In genomic region chr4:26319467-26320158, GRCh38 we compare ENCODE assay signal across 8 cellular contexts. TPM values are rescaled to one million over a fixed set of nuclear protein-coding genes. Genes with fewer than 3 reads are reported as not detected.
DNase-seq lines count a peak whose midpoint lies in the region; ATAC-seq and TF ChIP-seq lines count a peak whose summit lies in the region.

No MANE protein-coding gene starts in this region.

- peaks cover 2% of the 10 kb centered on the region for H3K9me3 ChIP-seq in CD4-positive, alpha-beta T cell (ENCODE audit: control insufficient read depth, low read length)
- peaks cover 0 to under 1% (median 0%) of the 10 kb centered on the region in 4 donors for H3K9me3 ChIP-seq in liver (ENCODE audit: control insufficient read depth in 4 of 4, low read length in 3 of 4)

- TF ChIP-seq CTCF in CD4-positive, alpha-beta T cell (IDR thresholded peaks at IDR 0.05), result no peak
- TF ChIP-seq CTCF in liver (IDR thresholded peaks at IDR 0.05; ENCODE audit: low read depth, low read length, missing input control), result no peak

- H3K27ac ChIP-seq in CD4-positive, alpha-beta T cell (ENCODE audit: low read depth, low read length), result peak overlapping the region; percentile 96
- H3K27ac ChIP-seq in liver (ENCODE audit: low read depth in 1 of 2, low read length in 2 of 2), result peak overlapping the region; percentile 99

- peaks cover 0 to 32% (median 24%) of the 10 kb centered on the region in 4 donors for H3K4me1 ChIP-seq in liver (ENCODE audit: control insufficient read depth in 4 of 4, insufficient read depth in 4 of 4, low read length in 3 of 4)

- no peaks in the 10 kb centered on the region for H3K27me3 Mint-ChIP-seq in CD4-positive, alpha-beta T cell

- under 1% methylated on average over 60 of the region's 60 CpGs for WGBS in liver

- CTCF ChIA-PET in CD4-positive, alpha-beta T cell (lab: Charles Lee), result interaction anchor here (0.6 to 1.2 kb wide), 4 partner anchors 9 to 1007 kb away, joined by 3 to 6 read pairs (median 3); partner anchors contain the start of gene ZCCHC4

- H3K9ac ChIP-seq in liver (ENCODE audit: low read depth in 1 of 2, low read length in 2 of 2), result peak overlapping the region in 1 of 2 donors; percentile 71

- peak in 1 of 2 donors; percentile 21 for TF ChIP-seq RAD21 in liver (IDR thresholded peaks at IDR 0.05)

- peak overlapping the region; percentile 100 for H3K4me3 Mint-ChIP-seq in CD4-positive, alpha-beta T cell

- peak overlapping the region; percentile 65 to 92 (median 90) for H3K4me3 ChIP-seq in liver (ENCODE audit: low read depth in 1 of 3, low read length in 3 of 3)

- H3K9me3 Mint-ChIP-seq in CD4-positive, alpha-beta T cell, result peaks cover 11% of the 10 kb centered on the region

- ATAC-seq in CD4-positive, alpha-beta T cell (ENCODE audit: poor library complexity), result peak; percentile 65
- ATAC-seq in GM19397 (IDR thresholded peaks at IDR 0.05; ENCODE audit: unreplicated experiment), result peak; percentile 68
- peak; percentile 62 for ATAC-seq in HG03565 (IDR thresholded peaks at IDR 0.05; ENCODE audit: unreplicated experiment)

- peak overlapping the region; percentile 99 for H3K27ac Mint-ChIP-seq in CD4-positive, alpha-beta T cell

- intact Hi-C loops in CD4-positive, alpha-beta T cell (cut with DNase I, micrococcal nuclease), result loop anchor here (2.0 to 10.0 kb wide), 14 partner anchors 122 to 1735 kb away; partner anchors contain the start of genes SMIM20 (in 2 of the 2), TBC1D19 (in 2 of the 2), ANAPC4 (in 1 of the 2) and DHX15 (in 1 of the 2)

- peaks cover 35% of the 10 kb centered on the region for H3K4me1 Mint-ChIP-seq in CD4-positive, alpha-beta T cell (ENCODE audit: low read depth)

- no peaks in the 10 kb centered on the region for H3K36me3 ChIP-seq in liver (ENCODE audit: control insufficient read depth in 4 of 4, insufficient read depth in 3 of 4, low read depth in 1 of 4, low read length in 3 of 4)

- POLR2A ChIA-PET in CD4-positive, alpha-beta T cell (lab: Charles Lee), result interaction anchor here (0.6 to 3.5 kb wide), 23 partner anchors 8 to 1735 kb away, joined by 3 to 22 read pairs (median 4); partner anchors contain the start of genes DHX15, SMIM20, STIM2 and TBC1D19

- H3K27me3 ChIP-seq in CD4-positive, alpha-beta T cell (ENCODE audit: control insufficient read depth, insufficient read depth, low read length), result no peaks in the 10 kb centered on the region
- H3K27me3 ChIP-seq in liver (ENCODE audit: control insufficient read depth in 4 of 4, insufficient read depth in 4 of 4, low read length in 3 of 4), result no peaks in the 10 kb centered on the region

- peak; percentile 93 to 97 (median 94) for DNase-seq in CD4-positive, alpha-beta T cell
- DNase-seq in NCI-H748 treated with DMSO at 0.1 percent for 48 hours (lab: John Stamatoyannopoulos, UW) (peak; percentile 92), dermis microvascular lymphatic vessel endothelial cell (ENCODE audit: low read depth in 2 of 2) (peak; percentile 99 to 100)
- DNase-seq in activated CD4-positive, alpha-beta T cell treated with anti-CD3 and anti-CD28 coated beads, Interleukin-2, amount 50 U/mL, for 48 hours, result peak; percentile 98 to 99
- DNase-seq in stimulated activated CD4-positive, alpha-beta T cell treated with anti-CD3 and anti-CD28 coated beads, Interleukin-4, amount 100 ng/mL, for 1 hour, result peak; percentile 96

- peaks cover 17% of the 10 kb centered on the region for H3K36me3 Mint-ChIP-seq in CD4-positive, alpha-beta T cell (ENCODE audit: low read depth)

TF ChIP-seq in liver, 16 proteins besides CTCF, POLR2A, EP300 and RAD21:
- TF ChIP-seq FOXA1 (IDR thresholded peaks at IDR 0.05) (peak; percentile 60), TAF1 (conservative IDR thresholded peaks at IDR 0.05) (no peak), NR2F2 (IDR thresholded peaks at IDR 0.05) (no peak), HNF4A (conservative IDR thresholded peaks at IDR 0.05) (peak in 1 of 2 donors; percentile 37), FOXA2 (IDR thresholded peaks at IDR 0.05) (peak; percentile 54), ZBTB33 (IDR thresholded peaks at IDR 0.05) (peak; percentile 99), MAX (IDR thresholded peaks at IDR 0.05) (peak; percentile 22), SP1 (IDR thresholded peaks at IDR 0.05) (peak; percentile 54), RXRA (IDR thresholded peaks at IDR 0.05) (peak in 1 of 2 donors; percentile 38), GABPA (IDR thresholded peaks at IDR 0.05 in 1 of 2, conservative IDR thresholded peaks at IDR 0.05 in 1 of 2) (no peak), YY1 (IDR thresholded peaks at IDR 0.05) (peak; percentile 57)
- TF ChIP-seq, protein P1, sequence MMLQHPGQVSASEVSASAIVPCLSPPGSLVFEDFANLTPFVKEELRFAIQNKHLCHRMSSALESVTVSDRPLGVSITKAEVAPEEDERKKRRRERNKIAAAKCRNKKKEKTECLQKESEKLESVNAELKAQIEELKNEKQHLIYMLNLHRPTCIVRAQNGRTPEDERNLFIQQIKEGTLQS (IDR thresholded peaks at IDR 0.05), result no peak
TF ChIP-seq in liver: peak in this region for 8.

RNA-seq across cellular contexts. Expression of gene RBPJ, which starts 1.2 kb away (rescaled TPM):
- 10 to 100 TPM; 64.1 to 72.3 TPM for total RNA-seq in CD4-positive, alpha-beta T cell
- 39.9 and 52.3 TPM in 2 replicates for total RNA-seq in dermis microvascular lymphatic vessel endothelial cell
- total RNA-seq in liver, result 10 to 100 TPM; 19.4 to 26.4 TPM
- polyA plus RNA-seq in liver, result 10 to 100 TPM in 1 of 2 donors, 1 to 10 TPM in 1; 8.0 to 32.2 TPM

Comparison
In these comparisons a context has a peak if more than half of its experiments do, and no peak if none do; other contexts are left out.
1. Peak in every context shown above with its lines: DNase-seq, ATAC-seq, H3K4me3 ChIP-seq and H3K27ac ChIP-seq.